11 cellular contexts compared by ENCODE assay signal in genomic region chr5:135489466-135490244, GRCh38. TPM values are rescaled to one million over a fixed set of nuclear protein-coding genes. Genes with fewer than 3 reads are reported as not detected.
A peak's percentile ranks its signal among the peaks of the same experiment; 100 is the strongest.
DNase-seq lines count a peak whose midpoint lies in the region; ATAC-seq, FAIRE-seq and TF ChIP-seq lines count a peak whose summit lies in the region.
"Had no signal": no experiment of that assay in that cellular context is flagged by ENCODE, and none has a peak within 500 bp of the region (broad histone marks: within the 10 kb centered on the region; RNA-seq: fewer than 3 reads in every experiment).

No MANE protein-coding gene starts in this region.

- H3K36me3 ChIP-seq in BLaER1 treated with 17β-estradiol and CSF1 and Interleukin-3, amounts not matched to agents 10 nM and 100 nM, result no peaks in the 10 kb centered on the region
- no peaks in the 10 kb centered on the region for H3K36me3 ChIP-seq in endodermal cell (ENCODE audit: control insufficient read depth, insufficient read depth, low read length)
- no peaks in the 10 kb centered on the region for H3K36me3 ChIP-seq in osteoblast (ENCODE audit: insufficient read depth, low read length)

- peaks cover 19 to 75% (median 34%) of the 10 kb centered on the region in 10 experiments for H3K4me1 ChIP-seq in BLaER1 treated with 17β-estradiol and CSF1 and Interleukin-3, amounts not matched to agents 10 nM and 100 nM
- H3K4me1 ChIP-seq in endodermal cell (ENCODE audit: control insufficient read depth, insufficient read depth, low read length), result peaks cover 6% of the 10 kb centered on the region
- H3K4me1 ChIP-seq in osteoblast (ENCODE audit: insufficient read depth, low read length), result peaks cover 34% of the 10 kb centered on the region

- H3K79me2 ChIP-seq in osteoblast (ENCODE audit: insufficient read depth, low read length), result no peaks in the 10 kb centered on the region

- ATAC-seq in GM18873 (IDR thresholded peaks at IDR 0.05; ENCODE audit: low FRiP score, unreplicated experiment), result no peak
- ATAC-seq: body of pancreas had no signal

- no peak for TF ChIP-seq POLR2A in GM12892 (IDR thresholded peaks at IDR 0.05; ENCODE audit: low read depth, low read length)

- H3K9me3 ChIP-seq in BLaER1 treated with 17β-estradiol and CSF1 and Interleukin-3, amounts not matched to agents 10 nM and 100 nM (replicated peaks in 1 of 11), result peaks cover 0 to 29% (median 5%) of the 10 kb centered on the region in 11 experiments; a peak in 10 of 22 replicates
- no peaks in the 10 kb centered on the region for H3K9me3 ChIP-seq in endodermal cell (ENCODE audit: control insufficient read depth, low read length)
- no peaks in the 10 kb centered on the region for H3K9me3 ChIP-seq in osteoblast (ENCODE audit: low read depth, low read length)
- H3K9me3 ChIP-seq: body of pancreas had no signal

- H3K4me3 Mint-ChIP-seq in endodermal cell, result peak overlapping the region; percentile 49

- peaks cover 78 to 100% (median 99%) of the 10 kb centered on the region in 11 experiments for H3K27me3 ChIP-seq in BLaER1 treated with 17β-estradiol and CSF1 and Interleukin-3, amounts not matched to agents 10 nM and 100 nM
- peaks cover 100% of the 10 kb centered on the region for H3K27me3 ChIP-seq in endodermal cell (ENCODE audit: control insufficient read depth, insufficient read depth, low read length, poor library complexity, severe bottlenecking)
- peaks cover 15% of the 10 kb centered on the region for H3K27me3 ChIP-seq in osteoblast (ENCODE audit: insufficient read depth, low read length)

- H3K4me1 Mint-ChIP-seq in endodermal cell, result peaks cover 39% of the 10 kb centered on the region

- no peaks in the 10 kb centered on the region for H3K9me3 Mint-ChIP-seq in endodermal cell

- H3K27ac ChIP-seq in BLaER1 treated with 17β-estradiol and CSF1 and Interleukin-3, amounts not matched to agents 10 nM and 100 nM, result no peak overlapping the region
- H3K27ac ChIP-seq in endodermal cell (ENCODE audit: low read depth, low read length) (no peak overlapping the region), osteoblast (ENCODE audit: low read depth, low read length) (no peak overlapping the region)
- H3K27ac ChIP-seq: body of pancreas had no signal

- no peaks in the 10 kb centered on the region for H3K27me3 Mint-ChIP-seq in endodermal cell (ENCODE audit: insufficient read depth)

- no peak for FAIRE-seq in GM12892 (lab: Jason Lieb, UNC)
- FAIRE-seq: islet of Langerhans had no signal

- peaks cover 0 to 46% (median 23%) of the 10 kb centered on the region in 11 experiments; a peak in 16 of 22 replicates for H4K20me1 ChIP-seq in BLaER1 treated with 17β-estradiol and CSF1 and Interleukin-3, amounts not matched to agents 10 nM and 100 nM
- no peaks in the 10 kb centered on the region for H4K20me1 ChIP-seq in osteoblast (ENCODE audit: insufficient read depth, low read length)

- H3K27ac Mint-ChIP-seq in endodermal cell, result no peak overlapping the region

- H3K4me3 ChIP-seq in BLaER1 treated with 17β-estradiol and CSF1 and Interleukin-3, amounts not matched to agents 10 nM and 100 nM, result peak overlapping the region; percentile 33 to 63 (median 48)
- H3K4me3 ChIP-seq in HFF-Myc (replicated peaks; ENCODE audit: low read depth, low read length) (peak overlapping the region; percentile 38), endodermal cell (ENCODE audit: low read length) (peak overlapping the region; percentile 73), osteoblast (ENCODE audit: insufficient read depth, low read length) (peak overlapping the region; percentile 77)
- H3K4me3 ChIP-seq: body of pancreas had no signal

- no peak for TF ChIP-seq CTCF in HFF-Myc (IDR thresholded peaks at IDR 0.05; ENCODE audit: low read depth, low read length, missing control alignments)
- no peak for TF ChIP-seq CTCF in endodermal cell (conservative IDR thresholded peaks at IDR 0.05)
- TF ChIP-seq CTCF in osteoblast (IDR thresholded peaks at IDR 0.05; ENCODE audit: extremely low read depth, low read depth, low read length), result no peak

- DNase-seq in HFF-Myc (ENCODE audit: extremely low read depth, low read depth) (no peak), endodermal cell (peak; percentile 73), osteoblast (ENCODE audit: insufficient read length, low spot score, missing footprints) (no peak), NCI-H2107 treated with DMSO at 0.1 percent for 48 hours (lab: John Stamatoyannopoulos, UW; ENCODE audit: unreplicated experiment) (no peak), GM12892 (ENCODE audit: insufficient read length) (no peak), NOMO-1 treated with dmso at 0.1 percent for 144 hours (lab: John Stamatoyannopoulos, UW; ENCODE audit: unreplicated experiment) (no peak)
- DNase-seq: body of pancreas, GDM1 had no signal

- H3K4me2 ChIP-seq in BLaER1 treated with 17β-estradiol and CSF1 and Interleukin-3, amounts not matched to agents 10 nM and 100 nM, result peak overlapping the region; percentile 67 to 93 (median 74)
- peak overlapping the region; percentile 92 for H3K4me2 ChIP-seq in osteoblast (ENCODE audit: insufficient read depth, low read length)

- H3K36me3 Mint-ChIP-seq in endodermal cell (ENCODE audit: low read depth), result no peaks in the 10 kb centered on the region

- 0 out of 22 replicates have a peak overlapping the region, but pooled peaks of 2 of the 11 experiments have one; percentile 47 to 52 for H3K9ac ChIP-seq in BLaER1 treated with 17β-estradiol and CSF1 and Interleukin-3, amounts not matched to agents 10 nM and 100 nM
- no peak overlapping the region for H3K9ac ChIP-seq in endodermal cell (ENCODE audit: extremely low read depth, low read length, poor library complexity, severe bottlenecking)

- H2AFZ ChIP-seq in osteoblast (ENCODE audit: low read length), result peak overlapping the region; percentile 93

- 2% methylated on average over 32 to 53 of the region's 53 CpGs for WGBS in endodermal cell (ENCODE audit: insufficient coverage in 1 of 2, insufficient read length in 1 of 2), 2 experiments

RNA-seq across cellular contexts. Expression of gene TIFAB, which starts 37.5 kb away (rescaled TPM):
- total RNA-seq in endodermal cell (not detected), osteoblast (not detected in 2 replicates)
- polyA plus RNA-seq in endodermal cell (2013, experiment 1 of 2), result not detected
- polyA plus RNA-seq in endodermal cell (2013, experiment 2 of 2), result not detected
- polyA plus RNA-seq in GM12892 (2012; ENCODE audit: missing spikeins), result 0.15 TPM
- total RNA-seq: body of pancreas had no signal

RNA-seq across cellular contexts. Expression of gene DCANP1, which starts 42.5 kb away (rescaled TPM):
- total RNA-seq in endodermal cell (not detected), osteoblast (not detected in 2 replicates)
- polyA plus RNA-seq in endodermal cell (2013, experiment 1 of 2), result not detected
- not detected for polyA plus RNA-seq in endodermal cell (2013, experiment 2 of 2)
- not detected for polyA plus RNA-seq in GM12892 (2012; ENCODE audit: missing spikeins)

RNA-seq across cellular contexts. Expression of gene NEUROG1, which starts 46.1 kb away (rescaled TPM):
- total RNA-seq in endodermal cell (not detected), osteoblast (not detected in 2 replicates)
- 10.2 TPM for polyA plus RNA-seq in endodermal cell (2013, experiment 1 of 2)
- 7.4 TPM for polyA plus RNA-seq in endodermal cell (2013, experiment 2 of 2)
- polyA plus RNA-seq in GM12892 (2012; ENCODE audit: missing spikeins), result not detected
- total RNA-seq: body of pancreas had no signal
